In genomic region chr1:223393275-223394214, GRCh38 we compare ENCODE assay signal across 10 cellular contexts. TPM values are rescaled to one million over a fixed set of nuclear protein-coding genes. Genes with fewer than 3 reads are reported as not detected.
A peak's percentile ranks its signal among the peaks of the same experiment; 100 is the strongest.
DNase-seq lines count a peak whose midpoint lies in the region; ATAC-seq and TF ChIP-seq lines count a peak whose summit lies in the region.
"Had no signal": no experiment of that assay in that cellular context is flagged by ENCODE, and none has a peak within 500 bp of the region (broad histone marks: within the 10 kb centered on the region; RNA-seq: fewer than 3 reads in every experiment).

Gene CCDC185 (plus strand): TSS chr1:223393415. CDS start chr1:223393476, 61 bp downstream.

- DNase-seq in Calu3 (peak; percentile 52), Panc1 (ENCODE audit: low read depth, low spot score) (no peak), glutamatergic neuron (peak; percentile 32), psoas muscle (peak in 1 of 2 donors; percentile 48), NCI-H2029 (lab: John Stamatoyannopoulos, UW) (no peak), GM03348 (ENCODE audit: low spot score) (no peak)
- DNase-seq: activated naive CD8-positive, alpha-beta T cell treated with anti-CD3 and anti-CD28 coated beads for 36 hours; NCI-H524 treated with DMSO at 0.1 percent for 48 hours had no signal

- H3K36me3 ChIP-seq in Panc1 (ENCODE audit: control insufficient read depth, insufficient read depth, low read length) (no peaks in the 10 kb centered on the region), psoas muscle (ENCODE audit: insufficient read depth in 1 of 2, low read depth in 1 of 2) (no peaks in the 10 kb centered on the region)

- H3K9me3 Mint-ChIP-seq in Calu3 (ENCODE audit: low read depth, unreplicated experiment) (no peaks in the 10 kb centered on the region), glutamatergic neuron (ENCODE audit: unreplicated experiment) (peaks cover 3% of the 10 kb centered on the region)
- H3K9me3 Mint-ChIP-seq: activated naive CD8-positive, alpha-beta T cell treated with anti-CD3 and anti-CD28 coated beads for 36 hours had no signal

- H3K27me3 Mint-ChIP-seq in Calu3 (ENCODE audit: unreplicated experiment) = peaks cover 65% of the 10 kb centered on the region
- peaks cover 2% of the 10 kb centered on the region for H3K27me3 Mint-ChIP-seq in glutamatergic neuron (ENCODE audit: unreplicated experiment)

- POLR2A ChIA-PET in Panc1 (lab: Charles Lee) = no interaction called here

- 20 to 34% (median 28%) methylated on average over 58 to 73 of the region's 73 CpGs for WGBS in psoas muscle, 3 donors

- H3K4me1 ChIP-seq in Panc1 (ENCODE audit: control insufficient read depth, insufficient read depth, low read length) = no peaks in the 10 kb centered on the region
- H3K4me1 ChIP-seq in psoas muscle = no peaks in the 10 kb centered on the region

- H3K27ac ChIP-seq in Panc1 (ENCODE audit: low read length) = no peak within 1 kb of the TSS
- H3K27ac ChIP-seq in psoas muscle = no peak within 1 kb of the TSS

- intact Hi-C loops in Calu3 (cut with micrococcal nuclease; ENCODE audit: unreplicated experiment) = no loop called here
- intact Hi-C loops in Panc1 (cut with micrococcal nuclease; ENCODE audit: unreplicated experiment) = no loop called here
- intact Hi-C loops in psoas muscle (cut with DNase I) = no loop called here

- CTCF ChIA-PET in Calu3 (lab: Charles Lee) = interaction anchor here (0.6 to 1.1 kb wide), 2 partner anchors 22 to 56 kb away, joined by 3 to 4 read pairs; no protein-coding TSS in a partner anchor
- CTCF ChIA-PET in Panc1 (lab: Charles Lee) = interaction anchor here (0.6 to 0.7 kb wide), 2 partner anchors 164 to 332 kb away, joined by 3 read pairs; no protein-coding TSS in a partner anchor

- H3K4me1 Mint-ChIP-seq in Calu3 (ENCODE audit: low read depth, unreplicated experiment) = peaks cover 9% of the 10 kb centered on the region
- H3K4me1 Mint-ChIP-seq in glutamatergic neuron (ENCODE audit: low read depth, unreplicated experiment) = no peaks in the 10 kb centered on the region
- H3K4me1 Mint-ChIP-seq: activated naive CD8-positive, alpha-beta T cell treated with anti-CD3 and anti-CD28 coated beads for 36 hours had no signal

- no peaks in the 10 kb centered on the region for H3K9me3 ChIP-seq in Panc1 (ENCODE audit: control insufficient read depth, insufficient read depth, low read depth, low read length)
- H3K9me3 ChIP-seq in psoas muscle = no peaks in the 10 kb centered on the region

- H3K27me3 ChIP-seq in Panc1 (ENCODE audit: control insufficient read depth, insufficient read depth, low read length) (peaks cover under 1% of the 10 kb centered on the region), psoas muscle (ENCODE audit: insufficient read depth in 3 of 3, low read length in 2 of 3) (peaks cover 0 to 32% (median 10%) of the 10 kb centered on the region in 3 donors)

- peak within 1 kb of the TSS in 1 of 2 experiments; percentile 8; a peak in 1 of 4 replicates for H3K4me3 ChIP-seq in Panc1 (ENCODE audit: low read depth in 2 of 2, low read length in 2 of 2)
- peak within 1 kb of the TSS; percentile 58 for H3K4me3 ChIP-seq in psoas muscle

- in situ Hi-C loops in Panc1 (cut with HindIII; ENCODE audit: low pct_unique_long_range_greater_than_20kb, low sequenced_read_pairs) = no loop called here

- ATAC-seq in Panc1 = peak; percentile 59
- peak; percentile 37 to 55 (median 40) for ATAC-seq in psoas muscle
- ATAC-seq in GM18867 (IDR thresholded peaks at IDR 0.05; ENCODE audit: unreplicated experiment) = no peak
- ATAC-seq in HG03095 (IDR thresholded peaks at IDR 0.05; ENCODE audit: unreplicated experiment) = no peak

- peak within 1 kb of the TSS; percentile 65 for H3K4me3 Mint-ChIP-seq in Calu3 (ENCODE audit: low read depth, unreplicated experiment)
- H3K4me3 Mint-ChIP-seq in glutamatergic neuron (ENCODE audit: unreplicated experiment) = no peak within 1 kb of the TSS
- H3K4me3 Mint-ChIP-seq: activated naive CD8-positive, alpha-beta T cell treated with anti-CD3 and anti-CD28 coated beads for 36 hours had no signal

- BruUV-seq in Calu3 (replicated peaks; lab: Mats Ljungman, UMichigan) (no TSS peak), Panc1 (replicated peaks; lab: Mats Ljungman, UMichigan) (no TSS peak)

- TF ChIP-seq CTCF in Calu3 (IDR thresholded peaks at IDR 0.05; ENCODE audit: unreplicated experiment) = no peak
- TF ChIP-seq CTCF in Panc1 (IDR thresholded peaks at IDR 0.05) = no peak
- TF ChIP-seq CTCF in glutamatergic neuron (IDR thresholded peaks at IDR 0.05; ENCODE audit: partially characterized antibody, unreplicated experiment) = no peak
- no peak for TF ChIP-seq CTCF in psoas muscle (IDR thresholded peaks at IDR 0.05)

- no peaks in the 10 kb centered on the region for H3K36me3 Mint-ChIP-seq in Calu3 (ENCODE audit: insufficient read depth, unreplicated experiment)
- peaks cover 4% of the 10 kb centered on the region for H3K36me3 Mint-ChIP-seq in glutamatergic neuron (ENCODE audit: unreplicated experiment)
- H3K36me3 Mint-ChIP-seq: activated naive CD8-positive, alpha-beta T cell treated with anti-CD3 and anti-CD28 coated beads for 36 hours had no signal

- H3K27ac Mint-ChIP-seq in Calu3 (ENCODE audit: unreplicated experiment) (peak within 1 kb of the TSS; percentile 52), glutamatergic neuron (ENCODE audit: unreplicated experiment) (no peak within 1 kb of the TSS)
- H3K27ac Mint-ChIP-seq: activated naive CD8-positive, alpha-beta T cell treated with anti-CD3 and anti-CD28 coated beads for 36 hours had no signal

RNA-seq across cellular contexts. Expression of gene CCDC185, which starts in this region (rescaled TPM):
- 0.17 TPM in 1 of 2 replicates, not detected in the other for total RNA-seq in Calu3 (2022)
- total RNA-seq in Panc1 (2021; ENCODE audit: unreplicated experiment) = not detected
- not detected for polyA plus RNA-seq in Panc1 (2012; ENCODE audit: insufficient read length)
- not detected for total RNA-seq in glutamatergic neuron (ENCODE audit: unreplicated experiment)
- not detected for total RNA-seq in psoas muscle
- polyA plus RNA-seq in psoas muscle = not detected
- total RNA-seq: activated naive CD8-positive, alpha-beta T cell treated with anti-CD3 and anti-CD28 coated beads for 36 hours had no signal

Comparison
In these comparisons a context has a peak if more than half of its experiments do, and no peak if none do; other contexts are left out.
1. Peak in DNase-seq in Calu3; RNA of the gene not detected or under 1 TPM.
2. Peak in ATAC-seq in Panc1; RNA of the gene not detected or under 1 TPM.
3. Peak in DNase-seq in glutamatergic neuron; RNA of the gene not detected or under 1 TPM.
4. Peak in ATAC-seq and H3K4me3 ChIP-seq in psoas muscle; RNA of the gene not detected or under 1 TPM.